ENCODE assay signal across 18 cellular contexts in the genomic region with DNA sequence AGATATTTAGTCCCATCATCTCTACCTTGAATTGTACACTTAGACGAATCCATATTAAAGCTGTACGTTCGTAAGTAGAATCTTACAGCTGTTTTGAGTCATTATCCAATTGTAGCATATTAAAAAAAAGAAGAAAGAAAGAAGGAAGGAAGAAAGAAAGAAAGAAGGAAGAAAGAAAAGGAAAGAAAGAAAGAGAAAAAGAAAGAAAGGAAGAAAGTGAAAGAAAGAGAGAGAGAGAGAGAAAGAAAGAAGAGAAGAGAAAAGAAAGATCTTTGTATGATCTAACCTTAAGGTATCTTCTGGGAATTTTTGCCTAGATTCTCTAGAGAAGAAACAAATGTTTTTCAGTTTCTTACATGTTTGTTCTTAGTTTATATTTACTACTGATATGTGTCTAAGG. TPM values are rescaled to one million over a fixed set of nuclear protein-coding genes. Genes with fewer than 3 reads are reported as not detected.
A peak's percentile ranks its signal among the peaks of the same experiment; 100 is the strongest.
DNase-seq lines count a peak whose midpoint lies in the region; ATAC-seq and TF ChIP-seq lines count a peak whose summit lies in the region.
"Had no signal": no experiment of that assay in that cellular context is flagged by ENCODE, and none has a peak within 500 bp of the region (broad histone marks: within the 10 kb centered on the region; RNA-seq: fewer than 3 reads in every experiment).

No MANE protein-coding gene starts in this region.

- H3K4me1 ChIP-seq in heart left ventricle (peaks cover 0 to 5% (median 0%) of the 10 kb centered on the region in 12 donors), neuron (ENCODE audit: insufficient read depth, low read length) (peaks cover 13% of the 10 kb centered on the region), urinary bladder (ENCODE audit: insufficient read depth) (no peaks in the 10 kb centered on the region)

- peak overlapping the region; percentile 69 for H2AFZ ChIP-seq in neuron (ENCODE audit: low read depth, low read length)

- TF ChIP-seq CTCF in heart left ventricle (IDR thresholded peaks at IDR 0.05) = no peak
- no peak for TF ChIP-seq CTCF in epithelial cell of proximal tubule (conservative IDR thresholded peaks at IDR 0.05; ENCODE audit: low read depth, low read length)

- H3K9me3 ChIP-seq in heart left ventricle = no peaks in the 10 kb centered on the region
- H3K9me3 ChIP-seq in neuron (ENCODE audit: low read length) = no peaks in the 10 kb centered on the region

- H3K36me3 ChIP-seq in heart left ventricle (peaks cover 0 to 6% (median 0%) of the 10 kb centered on the region in 9 donors), neuron (ENCODE audit: insufficient read depth, low read length) (no peaks in the 10 kb centered on the region), urinary bladder (ENCODE audit: insufficient read depth) (no peaks in the 10 kb centered on the region), H7 (replicated peaks; ENCODE audit: control insufficient read depth, insufficient read depth, low read length) (no peaks in the 10 kb centered on the region)

- in situ Hi-C loops in G401 (cut with HindIII; ENCODE audit: low sequenced_read_pairs) = no loop called here

- WGBS in heart left ventricle, 4 donors = 70 to 76% (median 74%) methylated on average over 3 of the region's 3 CpGs
- WGBS in urinary bladder = 23% methylated on average over 3 of the region's 3 CpGs

- H3K27me3 ChIP-seq in heart left ventricle (no peaks in the 10 kb centered on the region), neuron (ENCODE audit: insufficient read depth, low read length) (no peaks in the 10 kb centered on the region), H7 (ENCODE audit: control insufficient read depth, insufficient read depth, low read length) (no peaks in the 10 kb centered on the region)

- H3K27ac ChIP-seq in heart left ventricle = peak overlapping the region; percentile 50 to 87 (median 75)
- no peak overlapping the region for H3K27ac ChIP-seq in urinary bladder (ENCODE audit: low read depth)
- H3K27ac ChIP-seq: RWPE1 had no signal

- intact Hi-C loops in heart left ventricle (cut with DNase I) = loop anchor here in 3 of 10 donors (2.0 to 10.0 kb wide), 3 partner anchors 92 to 145 kb away; no protein-coding TSS in a partner anchor
- intact Hi-C loops in cardiac septum (cut with DNase I) = loop anchor here (5.0 kb wide), 2 partner anchors 42 to 62 kb away; no protein-coding TSS in a partner anchor

- H3K4me3 ChIP-seq in heart left ventricle (peak overlapping the region in 11 of 12 donors; percentile 9 to 61 (median 47)), epithelial cell of proximal tubule (ENCODE audit: low read depth, low read length) (peak overlapping the region; percentile 43), neuron (ENCODE audit: low read length) (no peak overlapping the region), urinary bladder (ENCODE audit: low read depth, low read length) (peak overlapping the region; percentile 50), H7 (ENCODE audit: insufficient read depth, low read depth, low read length) (no peak overlapping the region)

- ATAC-seq in heart left ventricle (no peak), GM19328 (IDR thresholded peaks at IDR 0.05; ENCODE audit: unreplicated experiment) (no peak)

- TF ChIP-seq POLR2A in heart left ventricle (IDR thresholded peaks at IDR 0.05) = no peak

- DNase-seq in heart left ventricle (no peak), cardiac septum (ENCODE audit: low spot score) (no peak), epithelial cell of proximal tubule (ENCODE audit: low read depth) (no peak), G401 (ENCODE audit: low spot score) (no peak), H7 (no peak)
- DNase-seq: activated CD8-positive, alpha-beta memory T cell treated with anti-CD3 and anti-CD28 coated beads for 24 hours; activated naive CD4-positive, alpha-beta T cell treated with anti-CD3 and anti-CD28 coated beads, Interleukin-2, amount 50 U/mL, for 16 hours; DMS153; hypothalamus; mesendoderm; NCI-H510A treated with DMSO at 0.1 percent for 48 hours; substantia nigra had no signal

RNA-seq across cellular contexts. Expression of a gene that starts 2.5 kb away (rescaled TPM):
- total RNA-seq in heart left ventricle = 1,000 to 10,000 TPM in 3 of 9 donors, 100 to 1,000 TPM in 6; 347 to 1,187 (median 598) TPM
- 100 to 1,000 TPM; 238 to 397 TPM for polyA plus RNA-seq in heart left ventricle
- 480 TPM for total RNA-seq in cardiac septum
- 1.6 and 12.5 TPM in 2 replicates for total RNA-seq in epithelial cell of proximal tubule
- 3,503 TPM for total RNA-seq in urinary bladder
- polyA plus RNA-seq in urinary bladder = 2,925 TPM
- total RNA-seq in G401 (2014; rRNA removed; shearing (Covaris generic)) = not detected in 2 replicates
- 0.22 TPM in 1 of 2 replicates, not detected in the other for total RNA-seq in H7 (2014; rRNA removed; shearing (Covaris generic))
- total RNA-seq: dermis microvascular lymphatic vessel endothelial cell, H1 had no signal
- polyA plus RNA-seq: H1 had no signal

Comparison
In these comparisons a context has a peak if more than half of its experiments do, and no peak if none do; other contexts are left out.
1. H3K4me3 ChIP-seq: peak in heart left ventricle (11 of 12), epithelial cell of proximal tubule (single experiment) and urinary bladder (single experiment); none in neuron (single experiment) and H7 (single experiment).
2. RNA of a gene that starts 2.5 kb away (total RNA-seq): 3,503 TPM in urinary bladder (single experiment), 347 to 1,187 TPM in heart left ventricle and 480 TPM in cardiac septum (single experiment); 1.6 to 12.5 TPM in epithelial cell of proximal tubule, not detected in G401 and 0.22 TPM in H7; every median in the first group is over 10 times any median in the second.